ENCODE assay signal across 10 cellular contexts in genomic region chr7:23539494-23539907, GRCh38. TPM values are rescaled to one million over a fixed set of nuclear protein-coding genes. Genes with fewer than 3 reads are reported as not detected.
DNase-seq lines count a peak whose midpoint lies in the region; ATAC-seq and TF ChIP-seq lines count a peak whose summit lies in the region.
"Had no signal": no experiment of that assay in that cellular context is flagged by ENCODE, and none has a peak within 500 bp of the region (broad histone marks: within the 10 kb centered on the region; RNA-seq: fewer than 3 reads in every experiment).

No MANE protein-coding gene starts in this region.

- intact Hi-C loops in activated CD4-positive, alpha-beta T cell treated with anti-CD3 and anti-CD28 coated beads for 36 hours (cut with DNase I, micrococcal nuclease): loop anchor here (10.0 kb wide), 2 partner anchors 435 to 1585 kb away; partner anchors contain the start of genes CYCS (in 1 of the 2) and KLHL7 (in 1 of the 2)
- intact Hi-C loops in spleen (cut with DNase I; ENCODE audit: low total_unique reads) (no loop called here), body of pancreas (cut with DNase I) (no loop called here)

- H3K4me3 ChIP-seq in spleen (no peak overlapping the region), body of pancreas (no peak overlapping the region)
- H3K4me3 ChIP-seq: A549 had no signal

- no peaks in the 10 kb centered on the region for H3K36me3 Mint-ChIP-seq in activated CD4-positive, alpha-beta T cell treated with anti-CD3 and anti-CD28 coated beads for 36 hours (ENCODE audit: low read depth)
- H3K36me3 Mint-ChIP-seq: WTC11 had no signal

- peak overlapping the region; percentile 69 for H3K27ac Mint-ChIP-seq in activated CD4-positive, alpha-beta T cell treated with anti-CD3 and anti-CD28 coated beads for 36 hours
- H3K27ac Mint-ChIP-seq: WTC11 had no signal

- H3K27ac ChIP-seq in spleen (peak overlapping the region; percentile 13 to 69 (median 62)), body of pancreas (no peak overlapping the region)
- H3K27ac ChIP-seq: A549 had no signal

- H3K9me3 ChIP-seq in spleen (peaks cover 0 to 5% (median 0%) of the 10 kb centered on the region in 8 donors), body of pancreas (no peaks in the 10 kb centered on the region)

- peaks cover 0 to 16% (median 12%) of the 10 kb centered on the region in 6 donors for H3K4me1 ChIP-seq in spleen
- H3K4me1 ChIP-seq in body of pancreas: no peaks in the 10 kb centered on the region
- H3K4me1 ChIP-seq: A549 had no signal

- peak; percentile 34 for ATAC-seq in activated CD4-positive, alpha-beta T cell treated with anti-CD3 and anti-CD28 coated beads for 36 hours
- ATAC-seq in HG02678 (IDR thresholded peaks at IDR 0.05; ENCODE audit: unreplicated experiment) (peak; percentile 74), body of pancreas (no peak)
- ATAC-seq: A549, WTC11 had no signal

- TF ChIP-seq CTCF in spleen (IDR thresholded peaks at IDR 0.05 in 8 of 11, conservative IDR thresholded peaks at IDR 0.05 in 3 of 11) (no peak), body of pancreas (IDR thresholded peaks at IDR 0.05) (no peak)

- DNase-seq in activated CD4-positive, alpha-beta T cell treated with anti-CD3 and anti-CD28 coated beads for 36 hours: no peak
- no peak for DNase-seq in activated CD4-positive, alpha-beta T cell treated with anti-CD3 and anti-CD28 coated beads for 1 hour
- DNase-seq in OCI-M1 (lab: John Stamatoyannopoulos, UW) (peak; percentile 30), spleen (no peak), NCI-H526 treated with DMSO at 0.1 percent for 48 hours (lab: John Stamatoyannopoulos, UW) (no peak), HUDEP-2 (lab: John Stamatoyannopoulos, UW; ENCODE audit: unreplicated experiment in 76 of 76) (no peak), body of pancreas (no peak)

- whole genome bisulfite sequencing in spleen, 5 donors: 32 to 41% (median 34%) methylated on average over 4 of the region's 4 CpGs
- 54 to 57% methylated on average over 4 of the region's 4 CpGs for WGBS in body of pancreas, 2 donors

- H3K4me3 Mint-ChIP-seq in activated CD4-positive, alpha-beta T cell treated with anti-CD3 and anti-CD28 coated beads for 36 hours: peak overlapping the region; percentile 1
- H3K4me3 Mint-ChIP-seq: WTC11 had no signal

- no peaks in the 10 kb centered on the region for H3K9me3 Mint-ChIP-seq in activated CD4-positive, alpha-beta T cell treated with anti-CD3 and anti-CD28 coated beads for 36 hours (ENCODE audit: low read depth)

- H3K4me1 Mint-ChIP-seq in activated CD4-positive, alpha-beta T cell treated with anti-CD3 and anti-CD28 coated beads for 36 hours: peaks cover 16% of the 10 kb centered on the region
- H3K4me1 Mint-ChIP-seq: WTC11 had no signal

- CTCF ChIA-PET in activated CD4-positive, alpha-beta T cell treated with anti-CD3 and anti-CD28 coated beads for 36 hours (lab: Charles Lee): interaction anchor here (0.5 to 2.4 kb wide), 10 partner anchors 8 to 267 kb away, joined by 3 to 17 read pairs (median 4); partner anchors contain the start of gene STK31

- H3K27me3 ChIP-seq in spleen (replicated peaks in 1 of 7) (no peaks in the 10 kb centered on the region), body of pancreas (no peaks in the 10 kb centered on the region)

- POLR2A ChIA-PET in activated CD4-positive, alpha-beta T cell treated with anti-CD3 and anti-CD28 coated beads for 36 hours (lab: Charles Lee): no interaction called here

- H3K36me3 ChIP-seq in spleen: no peaks in the 10 kb centered on the region
- H3K36me3 ChIP-seq in body of pancreas (replicated peaks in 1 of 2; ENCODE audit: insufficient read depth in 1 of 2, low read depth in 2 of 2): no peaks in the 10 kb centered on the region

- no peaks in the 10 kb centered on the region for H3K27me3 Mint-ChIP-seq in activated CD4-positive, alpha-beta T cell treated with anti-CD3 and anti-CD28 coated beads for 36 hours

- TF ChIP-seq POLR2A in spleen (IDR thresholded peaks at IDR 0.05) (no peak), body of pancreas (IDR thresholded peaks at IDR 0.05) (no peak)

RNA-seq across cellular contexts. Expression of gene TRA2A, which starts 7.7 kb away (rescaled TPM):
- total RNA-seq in activated CD4-positive, alpha-beta T cell treated with anti-CD3 and anti-CD28 coated beads for 36 hours: 100 to 1,000 TPM in 1 of 2 experiments, 10 to 100 TPM in 1; 86.8 to 143 TPM
- total RNA-seq in spleen (10 to 100 TPM; 59.2 to 98.7 (median 89.6) TPM), body of pancreas (10 to 100 TPM; 26.2 to 35.6 TPM)
- polyA plus RNA-seq in spleen: 10 to 100 TPM; 67.3 to 89.7 (median 85.7) TPM

RNA-seq across cellular contexts. Expression of gene CCDC126, which starts 57.7 kb away (rescaled TPM):
- 1 to 10 TPM; 4.6 to 5.6 TPM for total RNA-seq in activated CD4-positive, alpha-beta T cell treated with anti-CD3 and anti-CD28 coated beads for 36 hours
- 10 to 100 TPM; 11.3 to 25.6 (median 14.0) TPM for total RNA-seq in spleen
- 1 to 10 TPM; 3.2 to 4.3 (median 4.0) TPM for polyA plus RNA-seq in spleen
- 1 to 10 TPM; 5.3 to 8.6 TPM for total RNA-seq in body of pancreas

Comparison
In these comparisons a context has a peak if more than half of its experiments do, and no peak if none do; other contexts are left out.
1. H3K27ac ChIP-seq: peak in spleen (8 of 8); none in body of pancreas (0 of 4).
2. intact Hi-C loops: an anchor here in activated CD4-positive, alpha-beta T cell treated with anti-CD3 and anti-CD28 coated beads for 36 hours (10.0 kb wide); none called in spleen and body of pancreas.